19 cellular contexts compared by ENCODE assay signal in genomic region chr12:123344086-123344485, GRCh38. TPM values are rescaled to one million over a fixed set of nuclear protein-coding genes. Genes with fewer than 3 reads are reported as not detected.
DNase-seq lines count a peak whose midpoint lies in the region; ATAC-seq, FAIRE-seq and TF ChIP-seq lines count a peak whose summit lies in the region.
"Had no signal": no experiment of that assay in that cellular context is flagged by ENCODE, and none has a peak within 500 bp of the region (broad histone marks: within the 10 kb centered on the region; RNA-seq: fewer than 3 reads in every experiment).

No MANE protein-coding gene starts in this region.

- no peak for TF ChIP-seq EP300 in GM12878 (IDR thresholded peaks at IDR 0.05; ENCODE audit: borderline replicate concordance in 1 of 2, control insufficient read depth in 1 of 2, low read depth in 2 of 2, low read length in 2 of 2)

- H3K9ac ChIP-seq in GM12878 (ENCODE audit: control insufficient read depth, insufficient read depth, low read length) = no peak overlapping the region
- H3K9ac ChIP-seq in mammary epithelial cell (ENCODE audit: insufficient read depth, low read length) = no peak overlapping the region
- H3K9ac ChIP-seq: BLaER1 had no signal

- no peaks in the 10 kb centered on the region for H3K9me3 Mint-ChIP-seq in activated T-cell treated with anti-CD3 and anti-CD28 coated beads, Interleukin-2, amount 50 U/mL, for 24 hours
- H3K9me3 Mint-ChIP-seq in activated T-cell treated with anti-CD3 and anti-CD28 coated beads, Interleukin-2, amount 50 U/mL, for 72 hours = no peaks in the 10 kb centered on the region
- peaks cover 2% of the 10 kb centered on the region for H3K9me3 Mint-ChIP-seq in glutamatergic neuron (ENCODE audit: unreplicated experiment)
- H3K9me3 Mint-ChIP-seq in activated T-helper 17 cell treated with anti-CD3 and anti-CD28 coated beads, Interleukin-2, amount 50 U/mL, for 72 hours = no peaks in the 10 kb centered on the region
- H3K9me3 Mint-ChIP-seq: CD8-positive, alpha-beta memory T cell had no signal

- H3K79me2 ChIP-seq in GM12878 (ENCODE audit: control insufficient read depth, insufficient read depth, low read length) (peaks cover 2% of the 10 kb centered on the region; the same call in 1 of the 2 replicates), mammary epithelial cell (ENCODE audit: insufficient read depth, low read length) (peaks cover 27% of the 10 kb centered on the region)

- no peaks in the 10 kb centered on the region for H3K27me3 Mint-ChIP-seq in activated T-cell treated with anti-CD3 and anti-CD28 coated beads, Interleukin-2, amount 50 U/mL, for 24 hours
- H3K27me3 Mint-ChIP-seq in activated T-cell treated with anti-CD3 and anti-CD28 coated beads, Interleukin-2, amount 50 U/mL, for 72 hours (ENCODE audit: low read depth) = no peaks in the 10 kb centered on the region
- H3K27me3 Mint-ChIP-seq in glutamatergic neuron (ENCODE audit: unreplicated experiment) = no peaks in the 10 kb centered on the region
- H3K27me3 Mint-ChIP-seq in activated T-helper 17 cell treated with anti-CD3 and anti-CD28 coated beads, Interleukin-2, amount 50 U/mL, for 72 hours = no peaks in the 10 kb centered on the region
- H3K27me3 Mint-ChIP-seq: CD8-positive, alpha-beta memory T cell had no signal

- H3K27me3 ChIP-seq in GM12878 (replicated peaks in 1 of 2; ENCODE audit: control insufficient read depth in 2 of 2, insufficient read depth in 2 of 2, low read length in 1 of 2) (no peaks in the 10 kb centered on the region), mammary epithelial cell (ENCODE audit: insufficient read depth, low read length) (no peaks in the 10 kb centered on the region)
- H3K27me3 ChIP-seq: BLaER1 had no signal

- no peak for TF ChIP-seq POLR2A in GM12878 (IDR thresholded peaks at IDR 0.05; ENCODE audit: low read depth, low read length)

- H3K4me1 ChIP-seq in GM12878 (ENCODE audit: control insufficient read depth, insufficient read depth, low read length) = no peaks in the 10 kb centered on the region
- no peaks in the 10 kb centered on the region for H3K4me1 ChIP-seq in mammary epithelial cell (ENCODE audit: insufficient read depth, low read length)
- H3K4me1 ChIP-seq: BLaER1, Caco-2, HAP-1 had no signal

- peak overlapping the region; percentile 7 for H3K27ac Mint-ChIP-seq in activated T-cell treated with anti-CD3 and anti-CD28 coated beads, Interleukin-2, amount 50 U/mL, for 24 hours
- H3K27ac Mint-ChIP-seq in activated T-cell treated with anti-CD3 and anti-CD28 coated beads, Interleukin-2, amount 50 U/mL, for 72 hours = no peak overlapping the region
- H3K27ac Mint-ChIP-seq in glutamatergic neuron (ENCODE audit: unreplicated experiment) = peak overlapping the region; percentile 43
- no peak overlapping the region for H3K27ac Mint-ChIP-seq in activated T-helper 17 cell treated with anti-CD3 and anti-CD28 coated beads, Interleukin-2, amount 50 U/mL, for 72 hours

- no peak for TF ChIP-seq RAD21 in GM12878 (IDR thresholded peaks at IDR 0.05; ENCODE audit: insufficient read depth, low read depth, low read length)

- H3K36me3 ChIP-seq in GM12878 (ENCODE audit: control insufficient read depth in 2 of 2, insufficient read depth in 2 of 2, low read length in 1 of 2) = peaks cover 8 to 45% of the 10 kb centered on the region in 2 experiments
- peaks cover 17% of the 10 kb centered on the region for H3K36me3 ChIP-seq in mammary epithelial cell (ENCODE audit: insufficient read depth, low read length)

- H3K4me1 Mint-ChIP-seq in activated T-cell treated with anti-CD3 and anti-CD28 coated beads, Interleukin-2, amount 50 U/mL, for 24 hours (ENCODE audit: low read depth) = peaks cover 8% of the 10 kb centered on the region
- peaks cover 5% of the 10 kb centered on the region for H3K4me1 Mint-ChIP-seq in activated T-cell treated with anti-CD3 and anti-CD28 coated beads, Interleukin-2, amount 50 U/mL, for 72 hours (ENCODE audit: low read depth)
- no peaks in the 10 kb centered on the region for H3K4me1 Mint-ChIP-seq in glutamatergic neuron (ENCODE audit: low read depth, unreplicated experiment)
- peaks cover 6% of the 10 kb centered on the region for H3K4me1 Mint-ChIP-seq in activated T-helper 17 cell treated with anti-CD3 and anti-CD28 coated beads, Interleukin-2, amount 50 U/mL, for 72 hours

- SMC1A ChIA-PET in GM12878 (lab: Charles Lee; ENCODE audit: uncharacterized antibody, unreplicated experiment) = interaction anchor here (1.4 to 1.7 kb wide), 2 partner anchors 10 to 22 kb away, joined by 3 to 4 read pairs; no protein-coding TSS in a partner anchor

- CTCF ChIA-PET in GM12878 (lab: Yijun Ruan, JAX) (no interaction called here), mammary epithelial cell (lab: Charles Lee; ENCODE audit: low non-redundant PET) (interaction anchor here (0.6 kb wide), 1 partner anchor 22 kb away, joined by 3 read pairs; no protein-coding TSS in a partner anchor)

- WGBS in GM12878 (ENCODE audit: insufficient coverage, insufficient replicate concordance, low lambda C conversion rate, missing lambda C conversion rate) = 95% methylated on average over 6 of the region's 6 CpGs
- WGBS in mammary epithelial cell (ENCODE audit: low coverage, missing lambda C conversion rate) = 82% methylated on average over 6 of the region's 6 CpGs

- H3K4me2 ChIP-seq in GM12878 (ENCODE audit: control insufficient read depth, insufficient read depth) = no peak overlapping the region
- no peak overlapping the region for H3K4me2 ChIP-seq in mammary epithelial cell (ENCODE audit: insufficient read depth, low read depth, low read length)
- H3K4me2 ChIP-seq: BLaER1 had no signal

- intact Hi-C loops in GM12878 (cut with micrococcal nuclease; ENCODE audit: unreplicated experiment) = no loop called here
- intact Hi-C loops in sciatic nerve (cut with DNase I) = no loop called here
- intact Hi-C loops in mammary epithelial cell (cut with micrococcal nuclease) = no loop called here

- peaks cover 80% of the 10 kb centered on the region for H3K36me3 Mint-ChIP-seq in activated T-cell treated with anti-CD3 and anti-CD28 coated beads, Interleukin-2, amount 50 U/mL, for 24 hours (ENCODE audit: low read depth)
- H3K36me3 Mint-ChIP-seq in activated T-cell treated with anti-CD3 and anti-CD28 coated beads, Interleukin-2, amount 50 U/mL, for 72 hours (ENCODE audit: insufficient read depth in 2 of 2) = peaks cover 14 to 32% of the 10 kb centered on the region in 2 donors
- H3K36me3 Mint-ChIP-seq in glutamatergic neuron (ENCODE audit: unreplicated experiment) = no peaks in the 10 kb centered on the region
- peaks cover 90% of the 10 kb centered on the region for H3K36me3 Mint-ChIP-seq in activated T-helper 17 cell treated with anti-CD3 and anti-CD28 coated beads, Interleukin-2, amount 50 U/mL, for 72 hours (ENCODE audit: low read depth)

- no peak overlapping the region for H3K27ac ChIP-seq in GM12878 (ENCODE audit: control insufficient read depth, insufficient read depth)
- H3K27ac ChIP-seq in mammary epithelial cell (ENCODE audit: insufficient read depth, low read depth, low read length) = no peak overlapping the region
- H3K27ac ChIP-seq: 22Rv1, BLaER1, HL-60 had no signal

- dilution Hi-C loops in mammary epithelial cell (cut with HindIII; ENCODE audit: low sequenced_read_pairs) = no loop called here

- no peak for DNase-seq in activated T-cell treated with anti-CD3 and anti-CD28 coated beads, Interleukin-2, amount 50 U/mL, for 24 hours
- no peak for DNase-seq in activated T-cell treated with anti-CD3 and anti-CD28 coated beads, Interleukin-2, amount 50 U/mL, for 72 hours
- DNase-seq in GM12878 (ENCODE audit: low read depth, low spot score) = no peak
- DNase-seq in glutamatergic neuron = no peak
- no peak for DNase-seq in sciatic nerve (ENCODE audit: low spot score)
- DNase-seq in mammary epithelial cell = no peak
- DNase-seq: AML-193; Caco-2; CD8-positive, alpha-beta memory T cell; DND-41; GDM1 had no signal

- H2AFZ ChIP-seq in GM12878 (ENCODE audit: control insufficient read depth, low read depth, low read length) (no peak overlapping the region), mammary epithelial cell (ENCODE audit: low read depth, low read length) (no peak overlapping the region)

- TSS peak; percentile 33 for BruUV-seq in GM12878 (replicated peaks; lab: Mats Ljungman, UMichigan)
- BruUV-seq in mammary epithelial cell (replicated peaks; lab: Mats Ljungman, UMichigan) = no TSS peak

- no peak for ATAC-seq in activated T-cell treated with anti-CD3 and anti-CD28 coated beads, Interleukin-2, amount 50 U/mL, for 72 hours (replicated peaks in 1 of 2)
- no peak for ATAC-seq in GM12878
- peak; percentile 71 for ATAC-seq in sciatic nerve
- no peak for ATAC-seq in activated T-helper 17 cell treated with anti-CD3 and anti-CD28 coated beads, Interleukin-2, amount 50 U/mL, for 72 hours (replicated peaks)
- no peak for ATAC-seq in HG02759 (IDR thresholded peaks at IDR 0.05; ENCODE audit: unreplicated experiment)

- H3K4me3 ChIP-seq in GM12878 (no peak overlapping the region), mammary epithelial cell (replicated peaks in 1 of 3; ENCODE audit: insufficient read depth in 1 of 3, low read depth in 2 of 3, low read length in 3 of 3) (no peak overlapping the region)
- H3K4me3 ChIP-seq: BLaER1, HAP-1 had no signal

- H4K20me1 ChIP-seq in GM12878 (ENCODE audit: control insufficient read depth, insufficient read depth) (no peaks in the 10 kb centered on the region; the same call in 1 of the 2 replicates), mammary epithelial cell (ENCODE audit: insufficient read depth, low read length) (no peaks in the 10 kb centered on the region)

- POLR2A ChIA-PET in GM12878 (lab: Charles Lee) = interaction anchor here (0.6 kb wide), 1 partner anchor 291 kb away, joined by 3 read pairs; no protein-coding TSS in a partner anchor

- in situ Hi-C loops in GM12878 (cut with MboI) (no loop called here), mammary epithelial cell (cut with MboI; ENCODE audit: low sequenced_read_pairs in 2 of 2) (no loop called here)

- H3K9me3 ChIP-seq in GM12878 (replicated peaks; ENCODE audit: control insufficient read depth, insufficient read depth, low read length) (no peaks in the 10 kb centered on the region), mammary epithelial cell (replicated peaks; ENCODE audit: insufficient read depth, low read length) (no peaks in the 10 kb centered on the region)
- H3K9me3 ChIP-seq: BLaER1, Caco-2, HAP-1 had no signal

- TF ChIP-seq CTCF in GM12878 (IDR thresholded peaks at IDR 0.05 in 2 of 3, conservative IDR thresholded peaks at IDR 0.05 in 1 of 3; ENCODE audit: control insufficient read depth in 2 of 3, extremely low read depth in 1 of 3, insufficient read depth in 1 of 3, low read depth in 3 of 3, low read length in 3 of 3) (no peak), glutamatergic neuron (IDR thresholded peaks at IDR 0.05; ENCODE audit: partially characterized antibody, unreplicated experiment) (no peak), mammary epithelial cell (conservative IDR thresholded peaks at IDR 0.05 in 1 of 2, IDR thresholded peaks at IDR 0.05 in 1 of 2; ENCODE audit: extremely low read depth in 1 of 2, insufficient read depth in 1 of 2, low read depth in 1 of 2, low read length in 2 of 2) (no peak)

- H3K4me3 Mint-ChIP-seq in activated T-cell treated with anti-CD3 and anti-CD28 coated beads, Interleukin-2, amount 50 U/mL, for 24 hours = no peak overlapping the region
- no peak overlapping the region for H3K4me3 Mint-ChIP-seq in activated T-cell treated with anti-CD3 and anti-CD28 coated beads, Interleukin-2, amount 50 U/mL, for 72 hours
- H3K4me3 Mint-ChIP-seq in glutamatergic neuron (ENCODE audit: unreplicated experiment) = no peak overlapping the region
- H3K4me3 Mint-ChIP-seq in activated T-helper 17 cell treated with anti-CD3 and anti-CD28 coated beads, Interleukin-2, amount 50 U/mL, for 72 hours = no peak overlapping the region
- H3K4me3 Mint-ChIP-seq: CD8-positive, alpha-beta memory T cell had no signal

- RAD21 ChIA-PET in GM12878 (lab: Charles Lee; ENCODE audit: unreplicated experiment) = no interaction called here

- no peak for FAIRE-seq in GM12878 (lab: Jason Lieb, UNC)
- FAIRE-seq: GM19239, H1 had no signal

RNA-seq across cellular contexts. Expression of gene SBNO1, which starts 20.6 kb away (rescaled TPM):
- total RNA-seq in activated T-cell treated with anti-CD3 and anti-CD28 coated beads, Interleukin-2, amount 50 U/mL, for 72 hours = 10 to 100 TPM; 38.5 to 41.6 TPM
- 49.6 and 49.7 TPM in 2 replicates for total RNA-seq in GM12878 (2013; cell fraction: nucleolus; rRNA removed)
- total RNA-seq in GM12878 (2014; rRNA removed) (15.8 and 17.6 TPM in 2 replicates), GM12878 (2014; rRNA removed; fragmentation: Illumina TruSeq; extraction: Trizol) (29.9 and 31.1 TPM in 2 replicates), GM12878 (2021) (38.2 and 39.7 TPM in 2 replicates), glutamatergic neuron (ENCODE audit: unreplicated experiment) (50.9 TPM), sciatic nerve (32.3 TPM), mammary epithelial cell (10 to 100 TPM; 31.3 to 32.9 TPM)
- 12.7 TPM for polyA plus RNA-seq in GM12878 (2011; ENCODE audit: low read depth)
- polyA plus RNA-seq in GM12878 (2011; rRNA removed) (19.8 and 29.3 TPM in 2 replicates), GM12878 (2014; fragmentation: Illumina TruSeq; extraction: Trizol) (22.0 and 28.2 TPM in 2 replicates), GM12878 (2014; fragmentation: Nextera tagmentation; extraction: Ambion mirVana) (10 to 100 TPM in 1 of 2 experiments, 1 to 10 TPM in 1; 7.5 to 10.9 TPM), GM12878 (2014; rRNA removed) (9.9 and 13.3 TPM in 2 replicates), GM12878 (2016; fragmentation: Nextera tagmentation; extraction: Ambion mirVana) (10 to 100 TPM; 33.1 to 37.8 TPM), mammary epithelial cell (8.0 TPM)
- polyA plus RNA-seq in GM12878 (2011; cell fraction: cytosol; rRNA removed) = 6.1 and 8.0 TPM in 2 replicates
- 7.2 and 10.4 TPM in 2 replicates for polyA plus RNA-seq in GM12878 (2011; cell fraction: nucleus; rRNA removed)
- polyA plus RNA-seq in GM12878 (2012) = 18.2 and 19.1 TPM in 2 replicates
- polyA minus RNA-seq in GM12878 (2011; rRNA and poly(A)+ RNA removed) = 25.0 and 35.0 TPM in 2 replicates
- polyA minus RNA-seq in GM12878 (2011; cell fraction: cytosol; rRNA and poly(A)+ RNA removed) = 10.6 and 13.3 TPM in 2 replicates
- 5.0 and 8.4 TPM in 2 replicates for polyA minus RNA-seq in GM12878 (2011; cell fraction: nucleus; rRNA and poly(A)+ RNA removed)
- total RNA-seq in activated T-helper 17 cell treated with anti-CD3 and anti-CD28 coated beads, Interleukin-2, amount 50 U/mL, for 72 hours = 10 to 100 TPM; 59.8 to 64.0 TPM
- 48.6 TPM for polyA minus RNA-seq in mammary epithelial cell

RNA-seq across cellular contexts. Expression of gene KMT5A, which starts 39.8 kb away (rescaled TPM):
- total RNA-seq in activated T-cell treated with anti-CD3 and anti-CD28 coated beads, Interleukin-2, amount 50 U/mL, for 72 hours = 10 to 100 TPM; 67.4 to 83.7 TPM
- total RNA-seq in GM12878 (2013; cell fraction: nucleolus; rRNA removed) = 46.9 and 65.3 TPM in 2 replicates
- total RNA-seq in GM12878 (2014; rRNA removed) = 33.7 and 41.3 TPM in 2 replicates
- total RNA-seq in GM12878 (2014; rRNA removed; fragmentation: Illumina TruSeq; extraction: Trizol) = 39.2 and 39.4 TPM in 2 replicates
- total RNA-seq in GM12878 (2021) = 39.2 and 47.1 TPM in 2 replicates
- 12.8 TPM for polyA plus RNA-seq in GM12878 (2011; ENCODE audit: low read depth)
- polyA plus RNA-seq in GM12878 (2011; rRNA removed) = 30.0 and 31.8 TPM in 2 replicates
- polyA plus RNA-seq in GM12878 (2011; cell fraction: cytosol; rRNA removed) = 26.0 and 27.7 TPM in 2 replicates
- 69.3 and 82.9 TPM in 2 replicates for polyA plus RNA-seq in GM12878 (2011; cell fraction: nucleus; rRNA removed)
- 25.0 and 25.3 TPM in 2 replicates for polyA plus RNA-seq in GM12878 (2012)
- 45.4 and 54.2 TPM in 2 replicates for polyA plus RNA-seq in GM12878 (2014; fragmentation: Illumina TruSeq; extraction: Trizol)
- polyA plus RNA-seq in GM12878 (2014; fragmentation: Nextera tagmentation; extraction: Ambion mirVana) = 1 to 10 TPM; 3.2 to 6.8 TPM
- 34.7 and 41.0 TPM in 2 replicates for polyA plus RNA-seq in GM12878 (2014; rRNA removed)
- 10 to 100 TPM; 17.3 to 18.3 TPM for polyA plus RNA-seq in GM12878 (2016; fragmentation: Nextera tagmentation; extraction: Ambion mirVana)
- 22.1 and 23.6 TPM in 2 replicates for polyA minus RNA-seq in GM12878 (2011; rRNA and poly(A)+ RNA removed)
- 8.7 and 13.2 TPM in 2 replicates for polyA minus RNA-seq in GM12878 (2011; cell fraction: cytosol; rRNA and poly(A)+ RNA removed)
- 20.3 and 27.7 TPM in 2 replicates for polyA minus RNA-seq in GM12878 (2011; cell fraction: nucleus; rRNA and poly(A)+ RNA removed)
- 53.6 TPM for total RNA-seq in glutamatergic neuron (ENCODE audit: unreplicated experiment)
- 41.5 TPM for total RNA-seq in sciatic nerve
- total RNA-seq in activated T-helper 17 cell treated with anti-CD3 and anti-CD28 coated beads, Interleukin-2, amount 50 U/mL, for 72 hours = 10 to 100 TPM; 48.9 to 67.2 TPM
- total RNA-seq in mammary epithelial cell = 10 to 100 TPM; 43.0 to 76.3 TPM
- polyA plus RNA-seq in mammary epithelial cell = 33.9 TPM
- polyA minus RNA-seq in mammary epithelial cell = 33.5 TPM

Comparison
In these comparisons a context has a peak if more than half of its experiments do, and no peak if none do; other contexts are left out.
1. H3K27ac Mint-ChIP-seq: peak in activated T-cell treated with anti-CD3 and anti-CD28 coated beads, Interleukin-2, amount 50 U/mL, for 24 hours (single experiment) and glutamatergic neuron (single experiment); none in activated T-cell treated with anti-CD3 and anti-CD28 coated beads, Interleukin-2, amount 50 U/mL, for 72 hours (single experiment) and activated T-helper 17 cell treated with anti-CD3 and anti-CD28 coated beads, Interleukin-2, amount 50 U/mL, for 72 hours (single experiment).